Comparison of ENCODE assay signal across 1 cellular context in the genomic region with DNA sequence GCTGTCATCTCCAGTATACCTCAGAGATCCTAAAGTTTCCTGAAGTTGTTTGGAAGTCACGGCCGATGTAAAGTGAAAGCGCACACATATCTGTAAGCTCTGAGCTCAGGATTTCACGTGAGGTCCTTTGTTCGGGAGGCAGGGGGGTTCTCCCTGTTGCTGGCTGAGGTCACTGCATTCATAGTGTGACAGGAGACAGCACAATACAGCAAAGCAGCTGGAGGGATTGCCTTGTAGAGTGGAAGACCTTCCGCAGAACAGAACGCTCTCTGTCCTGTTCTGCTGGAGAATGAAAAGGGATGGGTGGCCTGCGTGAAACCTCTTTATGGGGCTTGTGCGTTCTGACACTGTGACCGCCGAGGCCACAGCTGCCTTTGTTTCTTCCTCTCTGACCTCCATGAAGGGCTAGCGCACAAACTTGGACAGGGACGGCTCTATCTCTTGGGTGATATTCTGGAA.
TF ChIP-seq lines count a peak whose summit lies in the region.

No MANE protein-coding gene starts in this region.

TF ChIP-seq in SK-N-SH, 30 proteins besides CTCF, POLR2A, EP300 and RAD21:
- TF ChIP-seq SIN3A (IDR thresholded peaks at IDR 0.05; ENCODE audit: borderline replicate concordance, low read depth, low read length) (no peak), TCF12 (IDR thresholded peaks at IDR 0.05) (no peak), RCOR1 (IDR thresholded peaks at IDR 0.05; ENCODE audit: low read length) (no peak), NFIC (IDR thresholded peaks at IDR 0.05; ENCODE audit: borderline replicate concordance) (no peak), JUND (IDR thresholded peaks at IDR 0.05) (no peak), TEAD4 (IDR thresholded peaks at IDR 0.05; ENCODE audit: borderline replicate concordance, insufficient read depth) (no peak), ELF1 (IDR thresholded peaks at IDR 0.05) (no peak), CHD2 (IDR thresholded peaks at IDR 0.05; ENCODE audit: low read length, partially characterized antibody) (no peak), POLR2AphosphoS5 (IDR thresholded peaks at IDR 0.05; ENCODE audit: low read depth, low read length) (no peak)
- TF ChIP-seq, protein P1, sequence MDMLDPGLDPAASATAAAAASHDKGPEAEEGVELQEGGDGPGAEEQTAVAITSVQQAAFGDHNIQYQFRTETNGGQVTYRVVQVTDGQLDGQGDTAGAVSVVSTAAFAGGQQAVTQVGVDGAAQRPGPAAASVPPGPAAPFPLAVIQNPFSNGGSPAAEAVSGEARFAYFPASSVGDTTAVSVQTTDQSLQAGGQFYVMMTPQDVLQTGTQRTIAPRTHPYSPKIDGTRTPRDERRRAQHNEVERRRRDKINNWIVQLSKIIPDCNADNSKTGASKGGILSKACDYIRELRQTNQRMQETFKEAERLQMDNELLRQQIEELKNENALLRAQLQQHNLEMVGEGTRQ (IDR thresholded peaks at IDR 0.05; ENCODE audit: borderline replicate concordance, low read depth, low read length), result no peak
- TF ChIP-seq, protein P2, sequence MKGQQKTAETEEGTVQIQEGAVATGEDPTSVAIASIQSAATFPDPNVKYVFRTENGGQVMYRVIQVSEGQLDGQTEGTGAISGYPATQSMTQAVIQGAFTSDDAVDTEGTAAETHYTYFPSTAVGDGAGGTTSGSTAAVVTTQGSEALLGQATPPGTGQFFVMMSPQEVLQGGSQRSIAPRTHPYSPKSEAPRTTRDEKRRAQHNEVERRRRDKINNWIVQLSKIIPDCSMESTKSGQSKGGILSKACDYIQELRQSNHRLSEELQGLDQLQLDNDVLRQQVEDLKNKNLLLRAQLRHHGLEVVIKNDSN (IDR thresholded peaks at IDR 0.05; ENCODE audit: borderline replicate concordance, low read depth), result no peak
- TF ChIP-seq, protein P3, sequence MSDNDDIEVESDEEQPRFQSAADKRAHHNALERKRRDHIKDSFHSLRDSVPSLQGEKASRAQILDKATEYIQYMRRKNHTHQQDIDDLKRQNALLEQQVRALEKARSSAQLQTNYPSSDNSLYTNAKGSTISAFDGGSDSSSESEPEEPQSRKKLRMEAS (IDR thresholded peaks at IDR 0.05; ENCODE audit: low read depth), result no peak
- TF ChIP-seq, protein P4, sequence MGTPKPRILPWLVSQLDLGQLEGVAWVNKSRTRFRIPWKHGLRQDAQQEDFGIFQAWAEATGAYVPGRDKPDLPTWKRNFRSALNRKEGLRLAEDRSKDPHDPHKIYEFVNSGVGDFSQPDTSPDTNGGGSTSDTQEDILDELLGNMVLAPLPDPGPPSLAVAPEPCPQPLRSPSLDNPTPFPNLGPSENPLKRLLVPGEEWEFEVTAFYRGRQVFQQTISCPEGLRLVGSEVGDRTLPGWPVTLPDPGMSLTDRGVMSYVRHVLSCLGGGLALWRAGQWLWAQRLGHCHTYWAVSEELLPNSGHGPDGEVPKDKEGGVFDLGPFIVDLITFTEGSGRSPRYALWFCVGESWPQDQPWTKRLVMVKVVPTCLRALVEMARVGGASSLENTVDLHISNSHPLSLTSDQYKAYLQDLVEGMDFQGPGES (IDR thresholded peaks at IDR 0.05; ENCODE audit: low read depth, low read length), result no peak
